ENCODE assay signal across 8 cellular contexts in genomic region chr15:74460298-74460697, GRCh38. TPM values are rescaled to one million over a fixed set of nuclear protein-coding genes. Genes with fewer than 3 reads are reported as not detected.
DNase-seq lines count a peak whose midpoint lies in the region; ATAC-seq, FAIRE-seq and TF ChIP-seq lines count a peak whose summit lies in the region.

No MANE protein-coding gene starts in this region.

- H3K36me3 ChIP-seq in BE2C (peaks cover 6% of the 10 kb centered on the region), HUES48 (ENCODE audit: control insufficient read depth, insufficient read depth, low read length) (peaks cover 18% of the 10 kb centered on the region), breast epithelium (peaks cover 3% of the 10 kb centered on the region)

- H3K9me3 ChIP-seq in BE2C, result no peaks in the 10 kb centered on the region
- H3K9me3 ChIP-seq in HUES48 (ENCODE audit: control insufficient read depth, insufficient read depth, low read length), result no peaks in the 10 kb centered on the region
- no peaks in the 10 kb centered on the region for H3K9me3 ChIP-seq in breast epithelium

- H3K36me3 Mint-ChIP-seq in naive B cell, result peaks cover 8 to 16% of the 10 kb centered on the region in 2 donors

- peaks cover 0 to 2% (median 0%) of the 10 kb centered on the region in 7 donors for H3K9me3 Mint-ChIP-seq in naive B cell

- H3K4me3 Mint-ChIP-seq in naive B cell, result peak overlapping the region; percentile 76 to 97 (median 92)

- peak overlapping the region; percentile 80 for H3K9ac ChIP-seq in HUES48 (ENCODE audit: low read depth, low read length)

- H3K4me1 ChIP-seq in BE2C, result no peaks in the 10 kb centered on the region
- peaks cover 12% of the 10 kb centered on the region; the same call in 1 of the 2 replicates for H3K4me1 ChIP-seq in HUES48 (ENCODE audit: control insufficient read depth, insufficient read depth, low read length)
- peaks cover 0 to 5% of the 10 kb centered on the region in 2 donors for H3K4me1 ChIP-seq in breast epithelium

- H3K27ac Mint-ChIP-seq in naive B cell, result peak overlapping the region; percentile 81 to 98 (median 95)

- TF ChIP-seq POLR2A in breast epithelium (IDR thresholded peaks at IDR 0.05) (no peak), GM12892 (IDR thresholded peaks at IDR 0.05; ENCODE audit: low read depth, low read length) (no peak)

- intact Hi-C loops in breast epithelium (cut with DNase I; ENCODE audit: low total_unique reads), result no loop called here

- peak overlapping the region; percentile 96 for H3K27ac ChIP-seq in HUES48 (ENCODE audit: low read depth, low read length)
- H3K27ac ChIP-seq in breast epithelium, result peak overlapping the region in 1 of 2 donors; percentile 82

- H3K4me3 ChIP-seq in BE2C (ENCODE audit: low read depth, low read length) (peak overlapping the region; percentile 96), HUES48 (ENCODE audit: low read depth, low read length) (peak overlapping the region; percentile 91), breast epithelium (peak overlapping the region; percentile 71 to 95 (median 72))

- ATAC-seq in naive B cell (ENCODE audit: low read depth in 2 of 2) (peak; percentile 20 to 39), GM19467 (IDR thresholded peaks at IDR 0.05; ENCODE audit: unreplicated experiment) (no peak)

- H3K4me1 Mint-ChIP-seq in naive B cell, result peaks cover 40 to 59% (median 50%) of the 10 kb centered on the region in 3 donors

- no peaks in the 10 kb centered on the region for H3K27me3 Mint-ChIP-seq in naive B cell

- TF ChIP-seq CTCF in BE2C (IDR thresholded peaks at IDR 0.05; ENCODE audit: low read depth, low read length), result no peak
- no peak for TF ChIP-seq CTCF in breast epithelium (IDR thresholded peaks at IDR 0.05)

- FAIRE-seq in GM12892 (lab: Jason Lieb, UNC), result no peak

- H3K27me3 ChIP-seq in BE2C (no peaks in the 10 kb centered on the region), HUES48 (ENCODE audit: control insufficient read depth, insufficient read depth, low read length) (no peaks in the 10 kb centered on the region), breast epithelium (no peaks in the 10 kb centered on the region)

- DNase-seq in BE2C (no peak), breast epithelium (ENCODE audit: low spot score in 2 of 2) (no peak), naive B cell (peak; percentile 30), SW 1271 (lab: John Stamatoyannopoulos, UW) (no peak), GM12892 (ENCODE audit: insufficient read length) (no peak)
- DNase-seq in stimulated activated CD4-positive, alpha-beta T cell treated with anti-CD3 and anti-CD28 coated beads, Interleukin-12 subunit alpha, Interleukin-12 subunit beta, amount 100 ng/mL, for 4 hours, result no peak

RNA-seq across cellular contexts. Expression of gene UBL7, which starts 0.7 kb away (rescaled TPM):
- 84.1 TPM for polyA plus RNA-seq in BE2C (2012; ENCODE audit: insufficient read depth, insufficient read length, low read depth)
- 10 to 100 TPM; 39.0 to 48.9 (median 44.5) TPM for total RNA-seq in breast epithelium
- 100 to 1,000 TPM; 113 to 143 (median 134) TPM for polyA plus RNA-seq in naive B cell (ENCODE audit: low read depth in 6 of 6)
- polyA plus RNA-seq in GM12892 (2012; ENCODE audit: missing spikeins), result 62.5 TPM

RNA-seq across cellular contexts. Expression of gene SEMA7A, which starts 26.5 kb away (rescaled TPM):
- 2.8 TPM for polyA plus RNA-seq in BE2C (2012; ENCODE audit: insufficient read depth, insufficient read length, low read depth)
- 1 to 10 TPM in 1 of 3 donors, under 1 TPM in 2; 0.80 to 1.3 (median 0.88) TPM for total RNA-seq in breast epithelium
- polyA plus RNA-seq in naive B cell (ENCODE audit: low read depth in 6 of 6), result 1 to 10 TPM in 2 of 6 donors, under 1 TPM in 3, not detected in 1; 0.10 to 1.5 (median 0.62) TPM
- 61.4 TPM for polyA plus RNA-seq in GM12892 (2012; ENCODE audit: missing spikeins)
